8 cellular contexts compared by ENCODE assay signal in genomic region chr17:42677012-42677857, GRCh38. TPM values are rescaled to one million over a fixed set of nuclear protein-coding genes. Genes with fewer than 3 reads are reported as not detected.
DNase-seq lines count a peak whose midpoint lies in the region; ATAC-seq and TF ChIP-seq lines count a peak whose summit lies in the region.

No MANE protein-coding gene starts in this region.

- no peaks in the 10 kb centered on the region for H3K9me3 ChIP-seq in BE2C

- peaks cover 20% of the 10 kb centered on the region for H3K36me3 ChIP-seq in BE2C

- H3K27ac ChIP-seq in coronary artery (peak overlapping the region; percentile 92 to 98), layer of hippocampus (ENCODE audit: low read depth, low read length) (peak overlapping the region; percentile 97)

- H3K4me3 ChIP-seq in BE2C (ENCODE audit: low read depth, low read length): peak overlapping the region; percentile 97
- H3K4me3 ChIP-seq in coronary artery: peak overlapping the region; percentile 93

- DNase-seq in BE2C (peak; percentile 100), NCI-H526 treated with DMSO at 0.1 percent for 48 hours (lab: John Stamatoyannopoulos, UW) (peak; percentile 98), coronary artery (ENCODE audit: low spot score) (peak; percentile 100)
- peak; percentile 99 for DNase-seq in activated CD4-positive, alpha-beta T cell treated with anti-CD3 and anti-CD28 coated beads, Interleukin-2, amount 50 U/mL, for 1 hour
- DNase-seq in stimulated activated CD4-positive, alpha-beta T cell treated with anti-CD3 and anti-CD28 coated beads, Interleukin-1b, Interleukin-23, amount 100 ng/mL, for 1 hour (ENCODE audit: low read depth in 2 of 2): peak; percentile 92 to 98

- H3K4me1 ChIP-seq in BE2C: peaks cover 9% of the 10 kb centered on the region

- H3K27me3 ChIP-seq in BE2C: no peaks in the 10 kb centered on the region
- no peaks in the 10 kb centered on the region for H3K27me3 ChIP-seq in layer of hippocampus (ENCODE audit: control insufficient read depth, insufficient read depth, low read length)

- TF ChIP-seq CTCF in BE2C (IDR thresholded peaks at IDR 0.05; ENCODE audit: low read depth, low read length): no peak
- no peak for TF ChIP-seq CTCF in coronary artery (IDR thresholded peaks at IDR 0.05)

- peak; percentile 67 for ATAC-seq in GM19351 (IDR thresholded peaks at IDR 0.05; ENCODE audit: unreplicated experiment)
- peak; percentile 34 for ATAC-seq in HG03469 (IDR thresholded peaks at IDR 0.05; ENCODE audit: unreplicated experiment)

RNA-seq across cellular contexts. Expression of gene PLEKHH3, which starts 0.4 kb away (rescaled TPM):
- polyA plus RNA-seq in BE2C (2012; ENCODE audit: insufficient read depth, insufficient read length, low read depth): 150 TPM

RNA-seq across cellular contexts. Expression of gene CCR10, which starts 4.4 kb away (rescaled TPM):
- 89.7 TPM for polyA plus RNA-seq in BE2C (2012; ENCODE audit: insufficient read depth, insufficient read length, low read depth)

RNA-seq across cellular contexts. Expression of gene CNTNAP1, which starts 5.1 kb away (rescaled TPM):
- 73.9 TPM for polyA plus RNA-seq in BE2C (2012; ENCODE audit: insufficient read depth, insufficient read length, low read depth)

RNA-seq across cellular contexts. Expression of gene TUBG2, which starts 18.2 kb away (rescaled TPM):
- 74.4 TPM for polyA plus RNA-seq in BE2C (2012; ENCODE audit: insufficient read depth, insufficient read length, low read depth)

Comparison
In these comparisons a context has a peak if more than half of its experiments do, and no peak if none do; other contexts are left out.
1. Peak in every context shown above with its lines: DNase-seq, ATAC-seq, H3K4me3 ChIP-seq and H3K27ac ChIP-seq.